Comparison of ENCODE assay signal across 1 cellular context in genomic region chr7:33243319-33243881, GRCh38.
TF ChIP-seq lines count a peak whose summit lies in the region.

No MANE protein-coding gene starts in this region.

TF ChIP-seq in HepG2, 621 proteins besides CTCF, POLR2A, EP300 and RAD21 (continued from another document):
- TF ChIP-seq TFE3 (CRISPR knock-in tag; IDR thresholded peaks at IDR 0.05) = no peak
- TF ChIP-seq SMC3 (IDR thresholded peaks at IDR 0.05; ENCODE audit: low read length) = peak; percentile 70
- no peak for TF ChIP-seq SOX13 (IDR thresholded peaks at IDR 0.05)
- TF ChIP-seq SOX13 (CRISPR knock-in tag; conservative IDR thresholded peaks at IDR 0.05 in 1 of 2, IDR thresholded peaks at IDR 0.05 in 1 of 2) = no peak
- TF ChIP-seq MIXL1 (CRISPR knock-in tag; IDR thresholded peaks at IDR 0.05) = 0 out of 2 replicates have a peak, but pooled peaks have one; percentile 37
- TF ChIP-seq GABPA (IDR thresholded peaks at IDR 0.05; ENCODE audit: low read depth, low read length) = no peak
- no peak for TF ChIP-seq GABPA (CRISPR knock-in tag; IDR thresholded peaks at IDR 0.05; ENCODE audit: low read depth)
- no peak for TF ChIP-seq ZNF660 (CRISPR knock-in tag; IDR thresholded peaks at IDR 0.05; ENCODE audit: borderline replicate concordance, low read depth)
- TF ChIP-seq POLR2G (IDR thresholded peaks at IDR 0.05; ENCODE audit: low read depth, low read length) = no peak
